9 cellular contexts compared by ENCODE assay signal in genomic region chr6:35343835-35344550, GRCh38. TPM values are rescaled to one million over a fixed set of nuclear protein-coding genes. Genes with fewer than 3 reads are reported as not detected.
DNase-seq lines count a peak whose midpoint lies in the region; ATAC-seq, FAIRE-seq and TF ChIP-seq lines count a peak whose summit lies in the region.
"Had no signal": no experiment of that assay in that cellular context is flagged by ENCODE, and none has a peak within 500 bp of the region (broad histone marks: within the 10 kb centered on the region; RNA-seq: fewer than 3 reads in every experiment).

No MANE protein-coding gene starts in this region.

- H3K36me3 ChIP-seq in astrocyte (ENCODE audit: insufficient read depth, low read length) = peaks cover 12% of the 10 kb centered on the region
- H3K36me3 ChIP-seq in lower lobe of right lung = peaks cover 36% of the 10 kb centered on the region
- peaks cover 9 to 27% (median 15%) of the 10 kb centered on the region in 3 donors for H3K36me3 ChIP-seq in tibial artery
- peaks cover 2% of the 10 kb centered on the region for H3K36me3 ChIP-seq in H7 (replicated peaks; ENCODE audit: control insufficient read depth, insufficient read depth, low read length)

- peaks cover 54% of the 10 kb centered on the region for H3K4me1 Mint-ChIP-seq in activated T-cell treated with anti-CD3 and anti-CD28 coated beads, Interleukin-2, amount 50 U/mL, for 4 hours (ENCODE audit: low read depth)
- peaks cover 9% of the 10 kb centered on the region for H3K4me1 Mint-ChIP-seq in astrocyte (ENCODE audit: low read depth, unreplicated experiment)

- peaks cover 48% of the 10 kb centered on the region for H3K79me2 ChIP-seq in astrocyte (ENCODE audit: insufficient read depth, low read length)

- H3K9ac ChIP-seq in astrocyte (ENCODE audit: low read length) = peak overlapping the region; percentile 92

- peak overlapping the region; percentile 11 for H2AFZ ChIP-seq in astrocyte (ENCODE audit: low read depth, low read length)

- no peaks in the 10 kb centered on the region for H3K9me3 ChIP-seq in astrocyte (ENCODE audit: insufficient read depth, low read depth, low read length)
- no peaks in the 10 kb centered on the region for H3K9me3 ChIP-seq in lower lobe of right lung
- H3K9me3 ChIP-seq in tibial artery = no peaks in the 10 kb centered on the region

- peak overlapping the region; percentile 76 for H3K4me3 ChIP-seq in astrocyte (ENCODE audit: insufficient read depth, low read depth, low read length)
- peak overlapping the region; percentile 90 for H3K4me3 ChIP-seq in lower lobe of right lung
- peak overlapping the region; percentile 99 for H3K4me3 ChIP-seq in tibial artery
- no peak overlapping the region for H3K4me3 ChIP-seq in H7 (ENCODE audit: insufficient read depth, low read depth, low read length)

- peak overlapping the region; percentile 88 for H3K4me3 Mint-ChIP-seq in activated T-cell treated with anti-CD3 and anti-CD28 coated beads, Interleukin-2, amount 50 U/mL, for 4 hours
- H3K4me3 Mint-ChIP-seq in astrocyte (ENCODE audit: unreplicated experiment) = peak overlapping the region; percentile 93

- peak overlapping the region; percentile 99 for H3K4me2 ChIP-seq in astrocyte (ENCODE audit: low read length)

- no peak for FAIRE-seq in astrocyte (lab: Jason Lieb, UNC)

- peaks cover 8% of the 10 kb centered on the region for H3K36me3 Mint-ChIP-seq in activated T-cell treated with anti-CD3 and anti-CD28 coated beads, Interleukin-2, amount 50 U/mL, for 4 hours (ENCODE audit: insufficient read depth)
- H3K36me3 Mint-ChIP-seq in astrocyte (ENCODE audit: low read depth, unreplicated experiment) = peaks cover 8% of the 10 kb centered on the region

- intact Hi-C loops in lower lobe of right lung (cut with DNase I) = loop anchor here (10.0 kb wide), 1 partner anchor 101 kb away; no protein-coding TSS in a partner anchor
- intact Hi-C loops in tibial artery (cut with DNase I; ENCODE audit: low total_unique reads) = loop anchor here (2.0 to 10.0 kb wide), 4 partner anchors 71 to 391 kb away; partner anchors contain the start of genes ARMC12 and RPL10A

- H3K4me1 ChIP-seq in astrocyte (ENCODE audit: insufficient read depth, low read length) = peaks cover 17% of the 10 kb centered on the region
- H3K4me1 ChIP-seq in lower lobe of right lung = peaks cover 26% of the 10 kb centered on the region
- H3K4me1 ChIP-seq in tibial artery = peaks cover 0 to 43% (median 17%) of the 10 kb centered on the region in 4 donors

- H3K27me3 ChIP-seq in astrocyte (ENCODE audit: insufficient read depth, low read length) (no peaks in the 10 kb centered on the region), lower lobe of right lung (ENCODE audit: low read depth) (no peaks in the 10 kb centered on the region), tibial artery (peaks cover 0 to 6% of the 10 kb centered on the region in 2 donors), H7 (ENCODE audit: control insufficient read depth, insufficient read depth, low read length) (no peaks in the 10 kb centered on the region)

- TF ChIP-seq CTCF in astrocyte (IDR thresholded peaks at IDR 0.05; ENCODE audit: insufficient read depth, low read depth, low read length) (no peak), lower lobe of right lung (IDR thresholded peaks at IDR 0.05) (no peak), tibial artery (IDR thresholded peaks at IDR 0.05) (no peak)

- peaks cover 41% of the 10 kb centered on the region for H4K20me1 ChIP-seq in astrocyte (ENCODE audit: insufficient read depth, low read length)

- H3K27me3 Mint-ChIP-seq in activated T-cell treated with anti-CD3 and anti-CD28 coated beads, Interleukin-2, amount 50 U/mL, for 4 hours (ENCODE audit: low read depth) = no peaks in the 10 kb centered on the region
- no peaks in the 10 kb centered on the region for H3K27me3 Mint-ChIP-seq in astrocyte (ENCODE audit: low read depth, unreplicated experiment)

- no peak for ATAC-seq in activated T-cell treated with anti-CD3 and anti-CD28 coated beads, Interleukin-2, amount 50 U/mL, for 4 hours
- ATAC-seq in lower lobe of right lung (no peak), HG02642 (IDR thresholded peaks at IDR 0.05; ENCODE audit: poor library complexity, unreplicated experiment) (no peak)

- H3K9me3 Mint-ChIP-seq in activated T-cell treated with anti-CD3 and anti-CD28 coated beads, Interleukin-2, amount 50 U/mL, for 4 hours = no peaks in the 10 kb centered on the region
- peaks cover 5% of the 10 kb centered on the region for H3K9me3 Mint-ChIP-seq in astrocyte (ENCODE audit: unreplicated experiment)

- H3K27ac Mint-ChIP-seq in astrocyte (ENCODE audit: unreplicated experiment) = no peak overlapping the region

- DNase-seq in activated T-cell treated with anti-CD3 and anti-CD28 coated beads, Interleukin-2, amount 50 U/mL, for 4 hours = no peak
- DNase-seq in activated T-cell treated with anti-CD3 and anti-CD28 coated beads, Interleukin-2, amount 50 U/mL, for 48 hours = no peak
- DNase-seq in astrocyte (ENCODE audit: low read depth) (no peak), lower lobe of right lung (no peak), tibial artery (no peak), H7 (no peak), NOMO-1 (lab: John Stamatoyannopoulos, UW; ENCODE audit: unreplicated experiment in 2 of 2) (no peak)
- DNase-seq: NK-92 treated with Interleukin-12 subunit alpha and Interleukin-12 subunit beta, amount 100 ng/mL, for 24 hours had no signal

- H3K27ac ChIP-seq in astrocyte (ENCODE audit: low read depth, low read length) (peak overlapping the region; percentile 69), lower lobe of right lung (peak overlapping the region; percentile 90), tibial artery (peak overlapping the region; percentile 94 to 95)

RNA-seq across cellular contexts. Expression of gene PPARD, which starts 1.6 kb away (rescaled TPM):
- total RNA-seq in activated T-cell treated with anti-CD3 and anti-CD28 coated beads, Interleukin-2, amount 50 U/mL, for 4 hours = 10 to 100 TPM; 15.4 to 17.4 (median 16.9) TPM
- total RNA-seq in astrocyte (9.9 and 11.3 TPM in 2 replicates), lower lobe of right lung (30.2 TPM)
- total RNA-seq in H7 (2014; rRNA removed; shearing (Covaris generic)) = 1.9 and 3.2 TPM in 2 replicates

RNA-seq across cellular contexts. Expression of gene DEF6, which starts 46.4 kb away (rescaled TPM):
- 10 to 100 TPM; 63.0 to 72.7 (median 68.9) TPM for total RNA-seq in activated T-cell treated with anti-CD3 and anti-CD28 coated beads, Interleukin-2, amount 50 U/mL, for 4 hours
- total RNA-seq in astrocyte = 2.2 and 3.3 TPM in 2 replicates
- 21.5 TPM for total RNA-seq in lower lobe of right lung
- 6.5 and 10.1 TPM in 2 replicates for total RNA-seq in H7 (2014; rRNA removed; shearing (Covaris generic))
